ENCODE assay signal across 18 cellular contexts in the genomic region with DNA sequence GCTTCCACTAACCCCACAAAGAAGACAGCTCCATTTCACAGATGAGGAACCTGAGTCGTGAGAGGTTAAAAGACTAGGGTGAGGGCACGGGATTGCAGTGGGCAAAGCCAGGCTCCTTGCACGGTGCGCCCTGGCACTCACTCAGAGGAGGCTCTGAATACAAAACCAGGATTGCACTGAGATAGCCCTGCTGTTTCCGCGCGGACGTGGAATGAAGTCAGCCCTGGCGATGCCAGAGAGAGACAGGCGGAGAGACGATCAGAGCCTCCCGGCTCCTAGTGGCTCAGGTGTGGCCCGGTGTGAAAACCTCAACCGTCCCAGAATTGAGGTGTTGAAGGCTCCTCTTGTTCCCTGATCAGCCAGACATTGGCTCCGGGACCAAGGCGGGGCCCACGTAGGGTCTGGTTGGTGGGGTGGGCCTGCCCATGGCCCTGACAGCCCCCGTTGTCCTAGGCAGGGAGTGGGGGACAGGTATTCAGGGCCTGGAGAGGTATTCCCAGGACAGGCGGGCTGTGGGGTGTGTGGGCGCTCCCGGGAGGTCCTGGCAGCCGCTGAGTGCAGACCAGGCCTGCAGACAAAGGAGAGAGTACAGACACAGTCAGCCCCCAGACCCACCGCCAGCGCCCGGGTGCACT. TPM values are rescaled to one million over a fixed set of nuclear protein-coding genes. Genes with fewer than 3 reads are reported as not detected.
"Had no signal": no experiment of that assay in that cellular context is flagged by ENCODE, and none has a peak within 500 bp of the region (broad histone marks: within the 10 kb centered on the region; RNA-seq: fewer than 3 reads in every experiment).

No MANE protein-coding gene starts in this region.

- H3K27ac Mint-ChIP-seq: activated naive CD4-positive, alpha-beta T cell treated with anti-CD3 and anti-CD28 coated beads for 36 hours; naive thymus-derived CD8-positive, alpha-beta T cell; stimulated activated naive CD8-positive, alpha-beta T cell treated with anti-CD3 and anti-CD28 coated beads, Interleukin-15, Interleukin-2, amounts not matched to agents 100 ng/mL and 50 ng/mL, for 24 hours; T-cell had no signal

- H3K9me3 Mint-ChIP-seq: activated naive CD4-positive, alpha-beta T cell treated with anti-CD3 and anti-CD28 coated beads for 36 hours; naive thymus-derived CD8-positive, alpha-beta T cell; stimulated activated naive CD8-positive, alpha-beta T cell treated with anti-CD3 and anti-CD28 coated beads, Interleukin-15, Interleukin-2, amounts not matched to agents 100 ng/mL and 50 ng/mL, for 24 hours; T-cell had no signal

- H3K4me3 ChIP-seq: lung had no signal

- H3K27ac ChIP-seq: WERI-Rb-1 had no signal

- H3K4me3 Mint-ChIP-seq: activated naive CD4-positive, alpha-beta T cell treated with anti-CD3 and anti-CD28 coated beads for 36 hours; naive thymus-derived CD8-positive, alpha-beta T cell; stimulated activated naive CD8-positive, alpha-beta T cell treated with anti-CD3 and anti-CD28 coated beads, Interleukin-15, Interleukin-2, amounts not matched to agents 100 ng/mL and 50 ng/mL, for 24 hours; T-cell had no signal

- H3K36me3 Mint-ChIP-seq: naive thymus-derived CD8-positive, alpha-beta T cell; T-cell had no signal

- H3K36me3 ChIP-seq: WERI-Rb-1 had no signal

- DNase-seq: activated CD4-positive, alpha-beta T cell treated with anti-CD3 and anti-CD28 coated beads for 48 hours; activated CD8-positive, alpha-beta memory T cell treated with anti-CD3 and anti-CD28 coated beads for 24 hours; activated naive CD4-positive, alpha-beta T cell treated with anti-CD3 and anti-CD28 coated beads for 36 hours; erythroblast; hypothalamus; stimulated activated CD4-positive, alpha-beta T cell treated with anti-CD3 and anti-CD28 coated beads, Interleukin-15, amount 100 ng/mL, for 24 hours; stimulated activated CD4-positive, alpha-beta T cell treated with anti-CD3 and anti-CD28 coated beads, Interleukin-4, amount 100 ng/mL, for 24 hours; T-cell; T1000; WERI-Rb-1 had no signal

RNA-seq across cellular contexts. Expression of gene LINC01488, which starts 43.1 kb away (rescaled TPM):
- total RNA-seq: activated naive CD4-positive, alpha-beta T cell treated with anti-CD3 and anti-CD28 coated beads for 36 hours; glomerular endothelial cell; lung; mononuclear cell; naive thymus-derived CD8-positive, alpha-beta T cell; omental fat pad; T-cell; temporal lobe; urinary bladder had no signal
- polyA plus RNA-seq: lung; naive thymus-derived CD8-positive, alpha-beta T cell had no signal
